In the genomic region with DNA sequence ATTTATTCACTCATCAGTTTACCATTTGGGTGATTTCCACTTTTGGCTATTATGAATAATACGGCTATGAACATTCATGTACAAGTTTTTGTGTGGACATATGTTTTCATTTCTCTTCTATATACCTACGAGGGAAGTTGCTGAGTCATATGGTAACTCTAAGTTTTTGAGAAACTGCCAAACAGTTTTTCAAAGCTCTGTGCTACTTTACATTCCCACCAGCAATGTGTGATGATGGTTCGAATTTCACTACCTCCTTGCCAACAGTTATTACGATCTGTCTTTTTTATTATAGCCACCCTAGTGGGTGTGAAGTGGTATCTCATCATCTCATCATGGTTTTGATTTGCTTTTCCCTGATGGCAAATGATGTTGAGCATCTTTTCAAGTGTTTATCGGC, we compare ENCODE assay signal across 12 cellular contexts.
A peak's percentile ranks its signal among the peaks of the same experiment; 100 is the strongest.
DNase-seq lines count a peak whose midpoint lies in the region; ATAC-seq and TF ChIP-seq lines count a peak whose summit lies in the region.
"Had no signal": no experiment of that assay in that cellular context is flagged by ENCODE, and none has a peak within 500 bp of the region (broad histone marks: within the 10 kb centered on the region; RNA-seq: fewer than 3 reads in every experiment).

No MANE protein-coding gene starts in this region.

- TF ChIP-seq CTCF in SK-N-SH (IDR thresholded peaks at IDR 0.05): no peak
- no peak for TF ChIP-seq CTCF in Peyer's patch (IDR thresholded peaks at IDR 0.05)

- H3K4me1 ChIP-seq in SK-N-SH (ENCODE audit: control insufficient read depth in 1 of 2, insufficient read depth in 2 of 2, low read depth in 1 of 2, low read length in 1 of 2) (peaks cover 0 to 11% of the 10 kb centered on the region in 2 experiments; a peak in 1 of 4 replicates), Peyer's patch (no peaks in the 10 kb centered on the region), Karpas-422 (ENCODE audit: low read length) (no peaks in the 10 kb centered on the region)

- H3K4me2 ChIP-seq in SK-N-SH (no peak overlapping the region), Karpas-422 (ENCODE audit: low read depth, low read length, poor library complexity, severe bottlenecking) (no peak overlapping the region)

- peak; percentile 63 for ATAC-seq in HG03175 (IDR thresholded peaks at IDR 0.05; ENCODE audit: unreplicated experiment)

- 29% methylated on average over 5 of the region's 5 CpGs for WGBS in SK-N-SH (ENCODE audit: low lambda C conversion rate)

- DNase-seq in DMS53 (lab: John Stamatoyannopoulos, UW): peak; percentile 14
- DNase-seq in DMS53 treated with DMSO at 0.1 percent for 48 hours (lab: John Stamatoyannopoulos, UW; ENCODE audit: unreplicated experiment): no peak
- DNase-seq in SK-N-SH: no peak
- DNase-seq in skeletal muscle cell (ENCODE audit: low read depth): peak; percentile 81
- no peak for DNase-seq in hippocampal formation (lab: John Stamatoyannopoulos, UW)
- DNase-seq in Peyer's patch: no peak
- no peak for DNase-seq in Karpas-422
- DNase-seq: mesendoderm; stimulated activated CD4-positive, alpha-beta T cell treated with anti-CD3 and anti-CD28 coated beads, Interleukin-15, amount 100 ng/mL, for 24 hours; upper lobe of left lung had no signal

- no peak overlapping the region for H3K4me3 ChIP-seq in SK-N-SH (ENCODE audit: low read depth in 2 of 2, low read length in 1 of 2)
- H3K4me3 ChIP-seq in skeletal muscle cell (ENCODE audit: low read depth, low read length): no peak overlapping the region
- H3K4me3 ChIP-seq in Peyer's patch: no peak overlapping the region
- no peak overlapping the region for H3K4me3 ChIP-seq in Karpas-422 (ENCODE audit: low read length)
- H3K4me3 ChIP-seq: upper lobe of left lung had no signal

- no peaks in the 10 kb centered on the region for H3K27me3 ChIP-seq in SK-N-SH (ENCODE audit: insufficient read depth)
- H3K27me3 ChIP-seq in Peyer's patch: no peaks in the 10 kb centered on the region
- no peaks in the 10 kb centered on the region for H3K27me3 ChIP-seq in Karpas-422 (ENCODE audit: low read length)
- H3K27me3 ChIP-seq: upper lobe of left lung had no signal

- H3K9me2 ChIP-seq in SK-N-SH: no peaks in the 10 kb centered on the region
- H3K9me2 ChIP-seq in Karpas-422 (replicated peaks; ENCODE audit: insufficient read depth, low read length): no peaks in the 10 kb centered on the region

- no peaks in the 10 kb centered on the region for H4K20me1 ChIP-seq in SK-N-SH (ENCODE audit: insufficient read depth)
- H4K20me1 ChIP-seq in Karpas-422 (ENCODE audit: insufficient read depth, low read depth, low read length): no peaks in the 10 kb centered on the region

- TF ChIP-seq POLR2A in Peyer's patch (IDR thresholded peaks at IDR 0.05): no peak

- TF ChIP-seq EP300 in SK-N-SH (IDR thresholded peaks at IDR 0.05; ENCODE audit: borderline replicate concordance in 1 of 2, low read depth in 1 of 2, low read length in 1 of 2): no peak

- no peak overlapping the region for H2AFZ ChIP-seq in SK-N-SH (ENCODE audit: low read depth)
- H2AFZ ChIP-seq in Karpas-422 (ENCODE audit: low read length): no peak overlapping the region

- H3K27ac ChIP-seq in SK-N-SH (ENCODE audit: low read depth in 2 of 2, low read length in 1 of 2) (no peak overlapping the region), Peyer's patch (no peak overlapping the region), Karpas-422 (ENCODE audit: low read length) (no peak overlapping the region)
- H3K27ac ChIP-seq: 22Rv1, upper lobe of left lung had no signal

- CTCF ChIA-PET in SK-N-SH (lab: Yijun Ruan, JAX): no interaction called here

- H3K36me3 ChIP-seq in SK-N-SH (replicated peaks in 1 of 2; ENCODE audit: control insufficient read depth in 1 of 2, insufficient read depth in 2 of 2, low read length in 1 of 2) (no peaks in the 10 kb centered on the region), Peyer's patch (no peaks in the 10 kb centered on the region), Karpas-422 (ENCODE audit: insufficient read depth, low read length) (no peaks in the 10 kb centered on the region)
- H3K36me3 ChIP-seq: upper lobe of left lung had no signal

- H3K9ac ChIP-seq in SK-N-SH (no peak overlapping the region), Karpas-422 (ENCODE audit: low read length) (no peak overlapping the region)

- H3F3A ChIP-seq in SK-N-SH (replicated peaks; ENCODE audit: insufficient read depth): no peaks in the 10 kb centered on the region

- no peak for TF ChIP-seq RAD21 in SK-N-SH (IDR thresholded peaks at IDR 0.05; ENCODE audit: low read length)

- POLR2A ChIA-PET in SK-N-SH (lab: Yijun Ruan, JAX): no interaction called here

- H3K9me3 ChIP-seq in SK-N-SH (no peaks in the 10 kb centered on the region), Peyer's patch (no peaks in the 10 kb centered on the region), Karpas-422 (ENCODE audit: low read length) (no peaks in the 10 kb centered on the region)
- H3K9me3 ChIP-seq: upper lobe of left lung had no signal

- H3K79me2 ChIP-seq in SK-N-SH (ENCODE audit: insufficient read depth) (no peaks in the 10 kb centered on the region), Karpas-422 (ENCODE audit: low read length) (no peaks in the 10 kb centered on the region)

TF ChIP-seq in SK-N-SH, 30 proteins besides CTCF, POLR2A, EP300 and RAD21:
- peak; percentile 9; the same call in 1 of the 2 replicates for TF ChIP-seq FOSL2 (IDR thresholded peaks at IDR 0.05; ENCODE audit: borderline replicate concordance, low read depth)
- peak; percentile 46; the same call in 1 of the 2 replicates for TF ChIP-seq NFIC (IDR thresholded peaks at IDR 0.05; ENCODE audit: borderline replicate concordance)
- peak; percentile 68 for TF ChIP-seq TCF12 (IDR thresholded peaks at IDR 0.05)
- no peak for TF ChIP-seq ELF1 (IDR thresholded peaks at IDR 0.05)
- TF ChIP-seq GABPA (IDR thresholded peaks at IDR 0.05; ENCODE audit: low read depth): no peak

Comparison
In these comparisons a context has a peak if more than half of its experiments do, and no peak if none do; other contexts are left out.
1. DNase-seq: peak in DMS53 (single experiment) and skeletal muscle cell (single experiment); none in DMS53 treated with DMSO at 0.1 percent for 48 hours (single experiment), SK-N-SH (single experiment), hippocampal formation (0 of 2), Peyer's patch (0 of 3) and Karpas-422 (single experiment).